9 cellular contexts compared by ENCODE assay signal in genomic region chr5:64505769-64506566, GRCh38. TPM values are rescaled to one million over a fixed set of nuclear protein-coding genes. Genes with fewer than 3 reads are reported as not detected.
DNase-seq lines count a peak whose midpoint lies in the region; ATAC-seq, FAIRE-seq and TF ChIP-seq lines count a peak whose summit lies in the region.
"Had no signal": no experiment of that assay in that cellular context is flagged by ENCODE, and none has a peak within 500 bp of the region (broad histone marks: within the 10 kb centered on the region; RNA-seq: fewer than 3 reads in every experiment).

TSS of gene RGS7BP (plus strand) at chr5:64506015. CDS start at chr5:64506625, 610 bp downstream.

- H4K5ac ChIP-seq in mesendoderm (ENCODE audit: low read length) = no peak within 1 kb of the TSS

- no peaks in the 10 kb centered on the region for H3K79me1 ChIP-seq in mesendoderm (ENCODE audit: low read length)

- no peak for TF ChIP-seq CTCF in endothelial cell of umbilical vein (IDR thresholded peaks at IDR 0.05; ENCODE audit: extremely low read depth in 1 of 2, insufficient read depth in 1 of 2, low read depth in 1 of 2, low read length in 2 of 2)

- WGBS in mesendoderm (ENCODE audit: extremely low coverage, insufficient coverage, low lambda C conversion rate) = no CpG with 5 or more reads among the region's 53 CpGs

- TF ChIP-seq POLR2A in endothelial cell of umbilical vein (IDR thresholded peaks at IDR 0.05; ENCODE audit: low read depth, low read length) = no peak

- no peak within 1 kb of the TSS for H2AK5ac ChIP-seq in mesendoderm (ENCODE audit: low read length)

- H3K9me3 ChIP-seq in endothelial cell of umbilical vein (replicated peaks; ENCODE audit: control insufficient read depth, insufficient read depth, low read length) = no peaks in the 10 kb centered on the region

- no peak within 1 kb of the TSS for H2BK120ac ChIP-seq in mesendoderm (ENCODE audit: low read depth, low read length)

- H3K4me2 ChIP-seq in endothelial cell of umbilical vein (ENCODE audit: insufficient read depth, low read length) = peak within 1 kb of the TSS; percentile 74
- peak within 1 kb of the TSS; percentile 97 for H3K4me2 ChIP-seq in mesendoderm (ENCODE audit: low read length)
- H3K4me2 ChIP-seq: BLaER1 treated with 17β-estradiol and CSF1 and Interleukin-3, amounts not matched to agents 10 nM and 100 nM had no signal

- H3K4me1 ChIP-seq in endothelial cell of umbilical vein (ENCODE audit: control insufficient read depth, extremely low read depth, insufficient read depth, low read length) (peaks cover 33% of the 10 kb centered on the region), mesendoderm (ENCODE audit: control insufficient read depth, low read depth, low read length) (peaks cover 5% of the 10 kb centered on the region)
- H3K4me1 ChIP-seq: BLaER1 treated with 17β-estradiol and CSF1 and Interleukin-3, amounts not matched to agents 10 nM and 100 nM had no signal

- DNase-seq in NCI-H82 (lab: John Stamatoyannopoulos, UW) (peak; percentile 55), NCI-H82 treated with DMSO at 0.1 percent for 48 hours (lab: John Stamatoyannopoulos, UW; ENCODE audit: unreplicated experiment) (no peak), NCI-H524 treated with DMSO at 0.1 percent for 48 hours (lab: John Stamatoyannopoulos, UW) (peak; percentile 50), endothelial cell of umbilical vein (ENCODE audit: low read depth, low spot score) (peak; percentile 66), mesendoderm (peak; percentile 86), ureter (ENCODE audit: low spot score) (peak; percentile 57), NCI-H226 (no peak)

- intact Hi-C loops in endothelial cell of umbilical vein (cut with micrococcal nuclease) = loop anchor here (1.0 to 5.0 kb wide), 8 partner anchors 46 to 976 kb away; partner anchors contain the start of genes ADAMTS6, CWC27 and SREK1IP1

- H3K9ac ChIP-seq in endothelial cell of umbilical vein (replicated peaks; ENCODE audit: extremely low read depth, insufficient read depth, low read length) = no peak within 1 kb of the TSS
- H3K9ac ChIP-seq in mesendoderm (ENCODE audit: low read length) = peak within 1 kb of the TSS; percentile 87
- H3K9ac ChIP-seq: BLaER1 treated with 17β-estradiol and CSF1 and Interleukin-3, amounts not matched to agents 10 nM and 100 nM had no signal

- H2AFZ ChIP-seq in endothelial cell of umbilical vein (ENCODE audit: low read depth, low read length) = peak within 1 kb of the TSS; percentile 89

- no peak within 1 kb of the TSS for H3K23ac ChIP-seq in mesendoderm (ENCODE audit: low read length)

- H4K8ac ChIP-seq in mesendoderm (ENCODE audit: low read depth, low read length) = no peak within 1 kb of the TSS

- peak within 1 kb of the TSS; percentile 94 for H3K56ac ChIP-seq in mesendoderm (ENCODE audit: low read length)

- no peak for ATAC-seq in GM21825 (IDR thresholded peaks at IDR 0.05; ENCODE audit: unreplicated experiment)

- H2BK5ac ChIP-seq in mesendoderm (ENCODE audit: low read length) = no peak within 1 kb of the TSS

- no peak for FAIRE-seq in endothelial cell of umbilical vein (lab: Jason Lieb, UNC)

- no peak within 1 kb of the TSS for H2BK15ac ChIP-seq in mesendoderm (replicated peaks; ENCODE audit: low read depth)

- dilution Hi-C loops in endothelial cell of umbilical vein (cut with MboI; ENCODE audit: extremely low pct_ligation_motif_present, low sequenced_read_pairs) = no loop called here

- no TSS peak for BruUV-seq in endothelial cell of umbilical vein (replicated peaks; lab: Mats Ljungman, UMichigan)

- POLR2A ChIA-PET in endothelial cell of umbilical vein (lab: Charles Lee) = no interaction called here

- no peaks in the 10 kb centered on the region for H4K20me1 ChIP-seq in endothelial cell of umbilical vein (replicated peaks; ENCODE audit: control insufficient read depth, extremely low read depth, insufficient read depth, low read length)
- H4K20me1 ChIP-seq: BLaER1 treated with 17β-estradiol and CSF1 and Interleukin-3, amounts not matched to agents 10 nM and 100 nM had no signal

- CTCF ChIA-PET in endothelial cell of umbilical vein (lab: Charles Lee) = interaction anchor here (1.3 to 3.4 kb wide), 7 partner anchors 8 to 358 kb away, joined by 3 to 29 read pairs (median 6); no protein-coding TSS in a partner anchor

- H3K27ac ChIP-seq in endothelial cell of umbilical vein (ENCODE audit: insufficient read depth, low read depth, low read length) (no peak within 1 kb of the TSS), mesendoderm (ENCODE audit: low read depth, low read length) (no peak within 1 kb of the TSS)
- H3K27ac ChIP-seq: BLaER1 treated with 17β-estradiol and CSF1 and Interleukin-3, amounts not matched to agents 10 nM and 100 nM had no signal

- H3K36me3 ChIP-seq in endothelial cell of umbilical vein (ENCODE audit: control insufficient read depth in 2 of 2, extremely low read depth in 1 of 2, insufficient read depth in 2 of 2, low read length in 2 of 2) = no peaks in the 10 kb centered on the region
- H3K36me3 ChIP-seq in mesendoderm (ENCODE audit: control insufficient read depth, insufficient read depth, low read length) = no peaks in the 10 kb centered on the region
- H3K36me3 ChIP-seq: BLaER1 treated with 17β-estradiol and CSF1 and Interleukin-3, amounts not matched to agents 10 nM and 100 nM had no signal

- H3K4ac ChIP-seq in mesendoderm (ENCODE audit: low read depth, low read length) = no peak within 1 kb of the TSS

- H3K79me2 ChIP-seq in endothelial cell of umbilical vein (ENCODE audit: control insufficient read depth, insufficient read depth, low read length) (no peaks in the 10 kb centered on the region), mesendoderm (ENCODE audit: control insufficient read depth, insufficient read depth, low read length) (no peaks in the 10 kb centered on the region)

- peaks cover 21 to 32% of the 10 kb centered on the region in 2 experiments for H3K27me3 ChIP-seq in endothelial cell of umbilical vein (ENCODE audit: control insufficient read depth in 2 of 2, insufficient read depth in 2 of 2, low read length in 2 of 2)
- peaks cover 3% of the 10 kb centered on the region for H3K27me3 ChIP-seq in mesendoderm (ENCODE audit: insufficient read depth, low read length, poor library complexity)
- H3K27me3 ChIP-seq: BLaER1 treated with 17β-estradiol and CSF1 and Interleukin-3, amounts not matched to agents 10 nM and 100 nM had no signal

- H3K9me1 ChIP-seq in endothelial cell of umbilical vein (replicated peaks; ENCODE audit: control insufficient read depth, extremely low read depth, insufficient read depth, low read length) = no peaks in the 10 kb centered on the region

- H3K4me3 ChIP-seq in endothelial cell of umbilical vein (replicated peaks in 1 of 3; ENCODE audit: insufficient read depth in 1 of 3, low read depth in 1 of 3, low read length in 3 of 3) (peak within 1 kb of the TSS; percentile 27 to 48 (median 47)), mesendoderm (ENCODE audit: low read length) (peak within 1 kb of the TSS; percentile 39)
- H3K4me3 ChIP-seq: BLaER1 treated with 17β-estradiol and CSF1 and Interleukin-3, amounts not matched to agents 10 nM and 100 nM had no signal

- H3K18ac ChIP-seq in mesendoderm (ENCODE audit: low read length) = no peak within 1 kb of the TSS

TF ChIP-seq in endothelial cell of umbilical vein, 7 proteins besides CTCF, POLR2A, EP300 and RAD21:
- TF ChIP-seq GATA2 (IDR thresholded peaks at IDR 0.05; ENCODE audit: insufficient read depth, insufficient read length, low read depth, low read length) (no peak), FOS (IDR thresholded peaks at IDR 0.05; ENCODE audit: borderline replicate concordance, insufficient read depth, low read length) (no peak), MAX (IDR thresholded peaks at IDR 0.05; ENCODE audit: insufficient read depth, insufficient read length) (no peak), JUN (IDR thresholded peaks at IDR 0.05; ENCODE audit: borderline replicate concordance, insufficient read depth, insufficient read length, low read depth) (no peak), MYC (IDR thresholded peaks at IDR 0.05; ENCODE audit: low read depth, low read length) (no peak), EZH2 (IDR thresholded peaks at IDR 0.05; ENCODE audit: borderline replicate concordance, low read depth, low read length, severe bottlenecking) (no peak)

RNA-seq across cellular contexts. Expression of gene RGS7BP, which starts in this region (rescaled TPM):
- total RNA-seq in endothelial cell of umbilical vein = 2.0 and 4.2 TPM in 2 replicates
- polyA plus RNA-seq in endothelial cell of umbilical vein = 0.43 and 0.51 TPM in 2 replicates
- polyA plus RNA-seq in endothelial cell of umbilical vein (2011; cell fraction: cytosol; rRNA removed) = 0.52 and 0.65 TPM in 2 replicates
- 0.83 and 1.4 TPM in 2 replicates for polyA plus RNA-seq in endothelial cell of umbilical vein (2011; cell fraction: nucleus; rRNA removed)
- 0.48 and 0.71 TPM in 2 replicates for polyA plus RNA-seq in endothelial cell of umbilical vein (2012)
- 1.1 and 2.7 TPM in 2 replicates for polyA minus RNA-seq in endothelial cell of umbilical vein
- polyA minus RNA-seq in endothelial cell of umbilical vein (2011; cell fraction: cytosol; rRNA and poly(A)+ RNA removed) = not detected
- polyA minus RNA-seq in endothelial cell of umbilical vein (2011; cell fraction: nucleus; rRNA and poly(A)+ RNA removed) = 2.4 and 2.9 TPM in 2 replicates
- polyA plus RNA-seq in mesendoderm (2013, experiment 1 of 2) = 1.5 TPM
- 1.8 TPM for polyA plus RNA-seq in mesendoderm (2013, experiment 2 of 2)
- total RNA-seq in ureter = 7.5 TPM

Comparison
In these comparisons a context has a peak if more than half of its experiments do, and no peak if none do; other contexts are left out.
1. DNase-seq: peak in NCI-H82 (single experiment), NCI-H524 treated with DMSO at 0.1 percent for 48 hours (single experiment), endothelial cell of umbilical vein (single experiment), mesendoderm (single experiment) and ureter (single experiment); none in NCI-H82 treated with DMSO at 0.1 percent for 48 hours (single experiment) and NCI-H226 (single experiment).